ENCODE assay signal across 1 cellular context in the genomic region with DNA sequence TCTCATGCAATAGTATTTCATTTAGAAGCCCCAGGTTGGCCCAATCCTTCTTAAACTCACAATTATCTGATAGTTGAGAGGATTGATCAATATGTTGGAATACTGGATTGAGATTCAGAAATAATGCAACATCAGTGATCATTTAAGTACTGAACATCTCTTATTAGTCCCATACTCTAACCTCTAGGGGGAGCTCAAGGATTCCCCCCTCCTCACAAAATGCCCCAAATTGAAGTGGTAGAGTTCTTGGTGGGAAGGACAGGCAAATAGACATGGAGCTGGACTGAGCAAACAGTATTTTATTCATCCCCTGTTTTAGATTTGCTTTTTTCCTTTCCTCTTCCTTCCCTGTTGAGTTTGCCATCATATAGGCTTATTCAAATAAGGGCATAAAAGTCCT.
TF ChIP-seq lines count a peak whose summit lies in the region.

No MANE protein-coding gene starts in this region.

TF ChIP-seq in GM23338, 12 proteins besides CTCF, POLR2A, EP300 and RAD21 (continued from another document):
- TF ChIP-seq, protein P1, sequence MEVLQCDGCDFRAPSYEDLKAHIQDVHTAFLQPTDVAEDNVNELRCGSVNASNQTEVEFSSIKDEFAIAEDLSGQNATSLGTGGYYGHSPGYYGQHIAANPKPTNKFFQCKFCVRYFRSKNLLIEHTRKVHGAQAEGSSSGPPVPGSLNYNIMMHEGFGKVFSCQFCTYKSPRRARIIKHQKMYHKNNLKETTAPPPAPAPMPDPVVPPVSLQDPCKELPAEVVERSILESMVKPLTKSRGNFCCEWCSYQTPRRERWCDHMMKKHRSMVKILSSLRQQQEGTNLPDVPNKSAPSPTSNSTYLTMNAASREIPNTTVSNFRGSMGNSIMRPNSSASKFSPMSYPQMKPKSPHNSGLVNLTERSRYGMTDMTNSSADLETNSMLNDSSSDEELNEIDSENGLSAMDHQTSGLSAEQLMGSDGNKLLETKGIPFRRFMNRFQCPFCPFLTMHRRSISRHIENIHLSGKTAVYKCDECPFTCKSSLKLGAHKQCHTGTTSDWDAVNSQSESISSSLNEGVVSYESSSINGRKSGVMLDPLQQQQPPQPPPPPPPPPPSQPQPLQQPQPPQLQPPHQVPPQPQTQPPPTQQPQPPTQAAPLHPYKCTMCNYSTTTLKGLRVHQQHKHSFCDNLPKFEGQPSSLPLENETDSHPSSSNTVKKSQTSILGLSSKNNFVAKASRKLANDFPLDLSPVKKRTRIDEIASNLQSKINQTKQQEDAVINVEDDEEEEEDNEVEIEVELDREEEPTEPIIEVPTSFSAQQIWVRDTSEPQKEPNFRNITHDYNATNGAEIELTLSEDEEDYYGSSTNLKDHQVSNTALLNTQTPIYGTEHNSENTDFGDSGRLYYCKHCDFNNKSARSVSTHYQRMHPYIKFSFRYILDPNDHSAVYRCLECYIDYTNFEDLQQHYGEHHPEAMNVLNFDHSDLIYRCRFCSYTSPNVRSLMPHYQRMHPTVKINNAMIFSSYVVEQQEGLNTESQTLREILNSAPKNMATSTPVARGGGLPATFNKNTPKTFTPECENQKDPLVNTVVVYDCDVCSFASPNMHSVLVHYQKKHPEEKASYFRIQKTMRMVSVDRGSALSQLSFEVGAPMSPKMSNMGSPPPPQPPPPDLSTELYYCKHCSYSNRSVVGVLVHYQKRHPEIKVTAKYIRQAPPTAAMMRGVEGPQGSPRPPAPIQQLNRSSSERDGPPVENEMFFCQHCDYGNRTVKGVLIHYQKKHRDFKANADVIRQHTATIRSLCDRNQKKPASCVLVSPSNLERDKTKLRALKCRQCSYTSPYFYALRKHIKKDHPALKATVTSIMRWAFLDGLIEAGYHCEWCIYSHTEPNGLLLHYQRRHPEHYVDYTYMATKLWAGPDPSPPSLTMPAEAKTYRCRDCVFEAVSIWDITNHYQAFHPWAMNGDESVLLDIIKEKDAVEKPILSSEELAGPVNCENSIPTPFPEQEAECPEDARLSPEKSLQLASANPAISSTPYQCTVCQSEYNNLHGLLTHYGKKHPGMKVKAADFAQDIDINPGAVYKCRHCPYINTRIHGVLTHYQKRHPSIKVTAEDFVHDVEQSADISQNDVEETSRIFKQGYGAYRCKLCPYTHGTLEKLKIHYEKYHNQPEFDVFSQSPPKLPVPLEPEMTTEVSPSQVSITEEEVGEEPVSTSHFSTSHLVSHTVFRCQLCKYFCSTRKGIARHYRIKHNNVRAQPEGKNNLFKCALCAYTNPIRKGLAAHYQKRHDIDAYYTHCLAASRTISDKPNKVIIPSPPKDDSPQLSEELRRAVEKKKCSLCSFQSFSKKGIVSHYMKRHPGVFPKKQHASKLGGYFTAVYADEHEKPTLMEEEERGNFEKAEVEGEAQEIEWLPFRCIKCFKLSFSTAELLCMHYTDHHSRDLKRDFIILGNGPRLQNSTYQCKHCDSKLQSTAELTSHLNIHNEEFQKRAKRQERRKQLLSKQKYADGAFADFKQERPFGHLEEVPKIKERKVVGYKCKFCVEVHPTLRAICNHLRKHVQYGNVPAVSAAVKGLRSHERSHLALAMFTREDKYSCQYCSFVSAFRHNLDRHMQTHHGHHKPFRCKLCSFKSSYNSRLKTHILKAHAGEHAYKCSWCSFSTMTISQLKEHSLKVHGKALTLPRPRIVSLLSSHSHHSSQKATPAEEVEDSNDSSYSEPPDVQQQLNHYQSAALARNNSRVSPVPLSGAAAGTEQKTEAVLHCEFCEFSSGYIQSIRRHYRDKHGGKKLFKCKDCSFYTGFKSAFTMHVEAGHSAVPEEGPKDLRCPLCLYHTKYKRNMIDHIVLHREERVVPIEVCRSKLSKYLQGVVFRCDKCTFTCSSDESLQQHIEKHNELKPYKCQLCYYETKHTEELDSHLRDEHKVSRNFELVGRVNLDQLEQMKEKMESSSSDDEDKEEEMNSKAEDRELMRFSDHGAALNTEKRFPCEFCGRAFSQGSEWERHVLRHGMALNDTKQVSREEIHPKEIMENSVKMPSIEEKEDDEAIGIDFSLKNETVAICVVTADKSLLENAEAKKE (CRISPR knock-in tag; IDR thresholded peaks at IDR 0.05): no peak
- TF ChIP-seq, protein P2, sequence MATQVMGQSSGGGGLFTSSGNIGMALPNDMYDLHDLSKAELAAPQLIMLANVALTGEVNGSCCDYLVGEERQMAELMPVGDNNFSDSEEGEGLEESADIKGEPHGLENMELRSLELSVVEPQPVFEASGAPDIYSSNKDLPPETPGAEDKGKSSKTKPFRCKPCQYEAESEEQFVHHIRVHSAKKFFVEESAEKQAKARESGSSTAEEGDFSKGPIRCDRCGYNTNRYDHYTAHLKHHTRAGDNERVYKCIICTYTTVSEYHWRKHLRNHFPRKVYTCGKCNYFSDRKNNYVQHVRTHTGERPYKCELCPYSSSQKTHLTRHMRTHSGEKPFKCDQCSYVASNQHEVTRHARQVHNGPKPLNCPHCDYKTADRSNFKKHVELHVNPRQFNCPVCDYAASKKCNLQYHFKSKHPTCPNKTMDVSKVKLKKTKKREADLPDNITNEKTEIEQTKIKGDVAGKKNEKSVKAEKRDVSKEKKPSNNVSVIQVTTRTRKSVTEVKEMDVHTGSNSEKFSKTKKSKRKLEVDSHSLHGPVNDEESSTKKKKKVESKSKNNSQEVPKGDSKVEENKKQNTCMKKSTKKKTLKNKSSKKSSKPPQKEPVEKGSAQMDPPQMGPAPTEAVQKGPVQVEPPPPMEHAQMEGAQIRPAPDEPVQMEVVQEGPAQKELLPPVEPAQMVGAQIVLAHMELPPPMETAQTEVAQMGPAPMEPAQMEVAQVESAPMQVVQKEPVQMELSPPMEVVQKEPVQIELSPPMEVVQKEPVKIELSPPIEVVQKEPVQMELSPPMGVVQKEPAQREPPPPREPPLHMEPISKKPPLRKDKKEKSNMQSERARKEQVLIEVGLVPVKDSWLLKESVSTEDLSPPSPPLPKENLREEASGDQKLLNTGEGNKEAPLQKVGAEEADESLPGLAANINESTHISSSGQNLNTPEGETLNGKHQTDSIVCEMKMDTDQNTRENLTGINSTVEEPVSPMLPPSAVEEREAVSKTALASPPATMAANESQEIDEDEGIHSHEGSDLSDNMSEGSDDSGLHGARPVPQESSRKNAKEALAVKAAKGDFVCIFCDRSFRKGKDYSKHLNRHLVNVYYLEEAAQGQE (IDR thresholded peaks at IDR 0.05; ENCODE audit: unreplicated experiment): no peak
- TF ChIP-seq NANOG (IDR thresholded peaks at IDR 0.05; ENCODE audit: borderline replicate concordance) (no peak), EZH2 (IDR thresholded peaks at IDR 0.05; ENCODE audit: low read depth, unreplicated experiment) (no peak), CREB1 (CRISPR knock-in tag; IDR thresholded peaks at IDR 0.05; ENCODE audit: low read depth) (no peak)
